14 cellular contexts compared by ENCODE assay signal in genomic region chr7:111312966-111313365, GRCh38.
DNase-seq lines count a peak whose midpoint lies in the region; ATAC-seq, FAIRE-seq and TF ChIP-seq lines count a peak whose summit lies in the region.
"Had no signal": no experiment of that assay in that cellular context is flagged by ENCODE, and none has a peak within 500 bp of the region (broad histone marks: within the 10 kb centered on the region; RNA-seq: fewer than 3 reads in every experiment).

No MANE protein-coding gene starts in this region.

- no peak; a peak in 1 of 4 replicates for TF ChIP-seq RAD21 in K562 (CRISPR knock-in tag; conservative IDR thresholded peaks at IDR 0.05 in 1 of 2, IDR thresholded peaks at IDR 0.05 in 1 of 2)

- BruUV-seq in K562 (replicated peaks; lab: Mats Ljungman, UMichigan) = no TSS peak

- POLR2A ChIA-PET in K562 (lab: Yijun Ruan, JAX) = no interaction called here

- no peaks in the 10 kb centered on the region for H3K9me1 ChIP-seq in K562 (ENCODE audit: control insufficient read depth, insufficient read depth, low read length)

- in situ Hi-C loops in K562 (cut with MboI) = loop anchor here (5.0 kb wide), 1 partner anchor 96 kb away; no protein-coding TSS in a partner anchor

- FAIRE-seq in K562 (lab: Jason Lieb, UNC) = no peak
- FAIRE-seq: G401.6, TTC549 had no signal

- H3K4me1 ChIP-seq in BE2C (no peaks in the 10 kb centered on the region; the same call in 1 of the 2 replicates), K562 (replicated peaks in 1 of 2; ENCODE audit: control insufficient read depth in 2 of 2, insufficient read depth in 2 of 2, low read length in 2 of 2) (peaks cover 0 to 9% of the 10 kb centered on the region in 2 experiments; a peak in 2 of 5 replicates), tibial nerve (no peaks in the 10 kb centered on the region)

- H3K4me3 ChIP-seq in BE2C (ENCODE audit: low read depth, low read length) (no peak overlapping the region), LNCaP clone FGC (ENCODE audit: low read depth, low read length) (no peak overlapping the region), K562 (no peak overlapping the region), tibial nerve (no peak overlapping the region)

- H3K9ac ChIP-seq in K562 (ENCODE audit: insufficient read depth in 1 of 2, low read depth in 2 of 2, low read length in 2 of 2) = no peak overlapping the region

- CTCF ChIA-PET in K562 (lab: Yijun Ruan, JAX; ENCODE audit: low intra/inter-chr PET ratio) = interaction anchor here (1.8 kb wide), 1 partner anchor 174 kb away, joined by 5 read pairs; no protein-coding TSS in a partner anchor

- DNase-seq in BE2C (peak; percentile 12), LNCaP clone FGC (ENCODE audit: low read depth) (no peak), K562 (ENCODE audit: extremely low read depth in 1 of 4, low spot score in 3 of 4) (peak in 1 of 4 experiments; percentile 23), islet precursor cell (peak; percentile 44), NCI-H2107 treated with DMSO at 0.1 percent for 48 hours (lab: John Stamatoyannopoulos, UW; ENCODE audit: unreplicated experiment) (no peak), tibial nerve (ENCODE audit: low spot score in 2 of 2) (no peak), left cardiac atrium (no peak), NCI-H2196 (lab: John Stamatoyannopoulos, UW; ENCODE audit: unreplicated experiment) (no peak)
- DNase-seq: effector CD4-positive, alpha-beta T cell; head of caudate nucleus; posterior cingulate gyrus had no signal

- no peaks in the 10 kb centered on the region for H3K27me3 ChIP-seq in BE2C
- no peaks in the 10 kb centered on the region for H3K27me3 ChIP-seq in K562 (ENCODE audit: control insufficient read depth in 2 of 2, insufficient read depth in 2 of 2, low read length in 2 of 2)
- H3K27me3 ChIP-seq in tibial nerve = no peaks in the 10 kb centered on the region

- H2AFZ ChIP-seq in K562 (ENCODE audit: low read depth, low read length) = no peak overlapping the region

- no peak overlapping the region for H3K4me2 ChIP-seq in K562 (ENCODE audit: insufficient read depth, low read length)

- intact Hi-C loops in K562 (cut with micrococcal nuclease) (loop anchor here (5.0 kb wide), 1 partner anchor 164 kb away; no protein-coding TSS in a partner anchor), left cardiac atrium (cut with DNase I) (no loop called here)

- H3K79me2 ChIP-seq in K562 (ENCODE audit: control insufficient read depth, insufficient read depth, low read length) = peaks cover 18% of the 10 kb centered on the region; the same call in 2 of the 3 replicates

- TF ChIP-seq POLR2A in K562 (conservative IDR thresholded peaks at IDR 0.05) (no peak), tibial nerve (IDR thresholded peaks at IDR 0.05) (no peak)

- H4K20me1 ChIP-seq in K562 (replicated peaks; ENCODE audit: control insufficient read depth, insufficient read depth, low read length) = no peaks in the 10 kb centered on the region

- ATAC-seq in K562 (peak; percentile 82), left cardiac atrium (no peak)
- ATAC-seq: stimulated activated effector memory CD8-positive, alpha-beta T cell treated with anti-CD3 and anti-CD28 coated beads, Interleukin-12 subunit alpha, Interleukin-12 subunit beta, amount 100 ng/mL, for 72 hours had no signal

- TF ChIP-seq EP300 in K562 (IDR thresholded peaks at IDR 0.05; ENCODE audit: low read length) = no peak
- TF ChIP-seq EP300 in tibial nerve (IDR thresholded peaks at IDR 0.05) = no peak

- H3K27ac ChIP-seq in K562 (ENCODE audit: extremely low read depth, low read depth, low read length) (no peak overlapping the region), tibial nerve (no peak overlapping the region)

- peak; percentile 22; the same call in 1 of the 2 replicates for TF ChIP-seq CTCF in BE2C (IDR thresholded peaks at IDR 0.05; ENCODE audit: low read depth, low read length)
- peak; percentile 29; the same call in 1 of the 2 replicates for TF ChIP-seq CTCF in LNCaP clone FGC (IDR thresholded peaks at IDR 0.05; ENCODE audit: control insufficient read depth, extremely low read depth, insufficient read depth)
- TF ChIP-seq CTCF in K562 (IDR thresholded peaks at IDR 0.05 in 2 of 3, conservative IDR thresholded peaks at IDR 0.05 in 1 of 3; ENCODE audit: insufficient read depth in 2 of 3, low read depth in 1 of 3, low read length in 3 of 3) = peak in 2 of 3 experiments; percentile 14 to 25; a peak in 2 of 6 replicates
- TF ChIP-seq CTCF in tibial nerve (IDR thresholded peaks at IDR 0.05) = peak in 1 of 5 experiments; percentile 16

- H3K36me3 ChIP-seq in BE2C = no peaks in the 10 kb centered on the region
- H3K36me3 ChIP-seq in K562 (ENCODE audit: control insufficient read depth, insufficient read depth, low read length) = peaks cover 4% of the 10 kb centered on the region; the same call in 1 of the 3 replicates
- H3K36me3 ChIP-seq in tibial nerve = peaks cover 0 to 3% (median 0%) of the 10 kb centered on the region in 3 donors

- H3K9me3 ChIP-seq in BE2C = no peaks in the 10 kb centered on the region
- no peaks in the 10 kb centered on the region; the same call in 1 of the 2 replicates for H3K9me3 ChIP-seq in K562 (replicated peaks; ENCODE audit: control insufficient read depth, insufficient read depth, low read depth, low read length)
- H3K9me3 ChIP-seq in tibial nerve = no peaks in the 10 kb centered on the region

TF ChIP-seq in K562, 482 proteins besides CTCF, POLR2A, EP300 and RAD21:
- TF ChIP-seq ARNT (IDR thresholded peaks at IDR 0.05) (no peak), CEBPB (tag; IDR thresholded peaks at IDR 0.05) (peak; percentile 47; the same call in 1 of the 2 replicates), ESRRA (IDR thresholded peaks at IDR 0.05; ENCODE audit: borderline replicate concordance, low read depth) (peak; percentile 65)

Comparison
In these comparisons a context has a peak if more than half of its experiments do, and no peak if none do; other contexts are left out.
1. DNase-seq: peak in BE2C (single experiment) and islet precursor cell (single experiment); none in LNCaP clone FGC (single experiment), NCI-H2107 treated with DMSO at 0.1 percent for 48 hours (single experiment), tibial nerve (0 of 2), left cardiac atrium (single experiment) and NCI-H2196 (single experiment).